ENCODE assay signal across 1 cellular context in genomic region chr15:74799843-74800558, GRCh38.
A peak's percentile ranks its signal among the peaks of the same experiment; 100 is the strongest.
TF ChIP-seq lines count a peak whose summit lies in the region.

No MANE protein-coding gene starts in this region.

TF ChIP-seq in IMR-90, 13 proteins besides CTCF, POLR2A, EP300 and RAD21:
- TF ChIP-seq RFX5 (IDR thresholded peaks at IDR 0.05; ENCODE audit: low read depth, low read length) (no peak), MAZ (IDR thresholded peaks at IDR 0.05; ENCODE audit: borderline replicate concordance, low read depth, low read length) (peak; percentile 83), SMC3 (IDR thresholded peaks at IDR 0.05; ENCODE audit: low read depth, low read length) (peak; percentile 88)
